Comparison of ENCODE assay signal across 8 cellular contexts in the genomic region with DNA sequence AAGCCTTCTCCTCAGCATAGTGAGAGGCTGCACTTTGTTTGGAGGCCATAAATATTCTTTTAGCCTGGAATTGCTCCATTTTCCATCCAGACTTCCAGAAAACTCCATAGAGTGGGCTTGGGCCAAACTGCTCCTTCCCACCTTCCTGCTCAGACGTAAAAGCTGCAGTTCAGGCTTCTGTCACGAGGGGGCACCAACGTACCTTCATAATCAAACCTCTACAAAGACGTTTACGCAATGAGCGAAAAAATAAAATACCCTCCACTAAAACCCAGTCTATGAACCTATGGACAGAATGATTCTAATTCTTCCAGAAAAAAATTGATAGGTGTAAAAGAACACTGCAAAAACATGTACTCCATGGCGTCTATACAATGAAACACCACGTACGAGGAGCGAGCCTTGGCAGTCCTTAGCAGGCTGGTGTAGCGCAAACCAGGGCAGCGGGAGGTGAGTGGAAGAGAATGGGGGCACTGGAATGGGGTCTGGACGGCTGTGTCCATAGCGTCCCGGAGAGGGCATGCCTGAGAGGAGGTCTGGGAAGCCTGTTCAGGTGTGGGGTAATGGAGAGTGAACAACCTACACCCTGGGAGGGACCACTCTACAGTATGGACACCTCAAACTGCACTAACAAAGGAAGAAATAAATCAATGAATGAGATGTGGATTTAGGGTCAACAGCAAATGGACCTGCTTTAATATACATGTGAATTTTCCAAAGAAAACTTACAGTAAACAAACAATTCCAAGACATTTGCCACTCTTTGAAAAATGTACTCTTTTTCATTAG. TPM values are rescaled to one million over a fixed set of nuclear protein-coding genes. Genes with fewer than 3 reads are reported as not detected.
DNase-seq lines count a peak whose midpoint lies in the region; FAIRE-seq and TF ChIP-seq lines count a peak whose summit lies in the region.

No MANE protein-coding gene starts in this region.

- H3K36me3 ChIP-seq in kidney epithelial cell (ENCODE audit: control insufficient read depth, insufficient read depth, low read length): no peaks in the 10 kb centered on the region

- peak overlapping the region; percentile 58 for H3K27ac ChIP-seq in cingulate gyrus (ENCODE audit: low read depth, low read length)

- FAIRE-seq in H54 (lab: Jason Lieb, UNC): peak; percentile 53

- TF ChIP-seq POLR2A in H54 (IDR thresholded peaks at IDR 0.05; ENCODE audit: low read depth, low read length): no peak

- TF ChIP-seq CTCF in kidney epithelial cell (IDR thresholded peaks at IDR 0.05; ENCODE audit: insufficient read depth, low read length, poor library complexity, severe bottlenecking): peak; percentile 78

- DNase-seq in COLO829 (ENCODE audit: low spot score): peak; percentile 14
- DNase-seq in H54 (ENCODE audit: insufficient read length, low spot score): no peak
- DNase-seq in NCI-H2081 treated with DMSO at 0.1 percent for 48 hours (lab: John Stamatoyannopoulos, UW): peak; percentile 34
- peak; percentile 56 for DNase-seq in activated CD4-positive, alpha-beta T cell treated with anti-CD3 and anti-CD28 coated beads for 24 hours (ENCODE audit: low read depth in 2 of 2)
- DNase-seq in kidney epithelial cell (ENCODE audit: low read depth): peak; percentile 16
- DNase-seq in stimulated activated CD4-positive, alpha-beta T cell treated with anti-CD3 and anti-CD28 coated beads, Interleukin-1b, Interleukin-23, amount 100 ng/mL, for 1 hour (ENCODE audit: low read depth in 2 of 2): peak; percentile 19 to 62
- no peak for DNase-seq in GF-D8 (lab: John Stamatoyannopoulos, UW)

- no peaks in the 10 kb centered on the region for H3K27me3 ChIP-seq in kidney epithelial cell (ENCODE audit: control insufficient read depth, insufficient read depth, low read length)

- H3K4me3 ChIP-seq in kidney epithelial cell (ENCODE audit: low read depth, low read length): peak overlapping the region; percentile 15

RNA-seq across cellular contexts. Expression of gene RAB40A, which starts 14.3 kb away (rescaled TPM):
- 0.13 TPM in 1 of 2 replicates, not detected in the other for total RNA-seq in kidney epithelial cell

RNA-seq across cellular contexts. Expression of gene TCEAL4, which starts 51.7 kb away (rescaled TPM):
- 51.0 and 62.0 TPM in 2 replicates for total RNA-seq in kidney epithelial cell

Comparison
In these comparisons a context has a peak if more than half of its experiments do, and no peak if none do; other contexts are left out.
1. DNase-seq: peak in COLO829 (single experiment), NCI-H2081 treated with DMSO at 0.1 percent for 48 hours (single experiment), activated CD4-positive, alpha-beta T cell treated with anti-CD3 and anti-CD28 coated beads for 24 hours (2 of 2), kidney epithelial cell (single experiment) and stimulated activated CD4-positive, alpha-beta T cell treated with anti-CD3 and anti-CD28 coated beads, Interleukin-1b, Interleukin-23, amount 100 ng/mL, for 1 hour (2 of 2); none in H54 (single experiment) and GF-D8 (single experiment).